Comparison of ENCODE assay signal across 26 cellular contexts in genomic region chr11:1604181-1604580, GRCh38. TPM values are rescaled to one million over a fixed set of nuclear protein-coding genes. Genes with fewer than 3 reads are reported as not detected.
DNase-seq lines count a peak whose midpoint lies in the region; ATAC-seq, FAIRE-seq and TF ChIP-seq lines count a peak whose summit lies in the region.
"Had no signal": no experiment of that assay in that cellular context is flagged by ENCODE, and none has a peak within 500 bp of the region (broad histone marks: within the 10 kb centered on the region; RNA-seq: fewer than 3 reads in every experiment).

No MANE protein-coding gene starts in this region.

- H3K27me3 Mint-ChIP-seq in chondrocyte (ENCODE audit: low read depth): peaks cover 60% of the 10 kb centered on the region

- no peak overlapping the region for H2BK15ac ChIP-seq in mesenchymal stem cell (ENCODE audit: low read depth, poor library complexity, severe bottlenecking)

- H3K36me3 Mint-ChIP-seq in chondrocyte (ENCODE audit: low read depth): no peaks in the 10 kb centered on the region
- H3K36me3 Mint-ChIP-seq: CD14-positive monocyte; CD8-positive, alpha-beta memory T cell had no signal

- H3K9me3 ChIP-seq in mesenchymal stem cell (ENCODE audit: control insufficient read depth, low read length) (no peaks in the 10 kb centered on the region), sigmoid colon (no peaks in the 10 kb centered on the region)
- H3K9me3 ChIP-seq: A549; BE2C; BLaER1 treated with 17β-estradiol and CSF1 and Interleukin-3, amounts not matched to agents 10 nM and 100 nM had no signal

- TF ChIP-seq CTCF in chondrocyte (IDR thresholded peaks at IDR 0.05): no peak
- no peak for TF ChIP-seq CTCF in sigmoid colon (IDR thresholded peaks at IDR 0.05)

- no peak overlapping the region for H3K18ac ChIP-seq in mesenchymal stem cell (ENCODE audit: low read depth in 1 of 2, low read length in 2 of 2)

- H2BK12ac ChIP-seq in mesenchymal stem cell (ENCODE audit: low read length in 2 of 2): no peak overlapping the region

- H3K9ac ChIP-seq in mesenchymal stem cell (ENCODE audit: low read length): no peak overlapping the region
- H3K9ac ChIP-seq: BLaER1 treated with 17β-estradiol and CSF1 and Interleukin-3, amounts not matched to agents 10 nM and 100 nM; GM23248 had no signal

- H3K4me2 ChIP-seq in mesenchymal stem cell (ENCODE audit: low read length, poor library complexity, severe bottlenecking): no peak overlapping the region
- H3K4me2 ChIP-seq: A549 had no signal

- H2BK5ac ChIP-seq in mesenchymal stem cell (ENCODE audit: low read depth, low read length, poor library complexity, severe bottlenecking): no peak overlapping the region

- WGBS in mesenchymal stem cell: 85% methylated on average over 11 of the region's 11 CpGs
- 92 to 95% methylated on average over 11 of the region's 11 CpGs for WGBS in sigmoid colon, 2 donors

- no peak overlapping the region for H4K8ac ChIP-seq in mesenchymal stem cell (ENCODE audit: low read length)

- H3K36me3 ChIP-seq in mesenchymal stem cell (ENCODE audit: control insufficient read depth in 1 of 2, insufficient read depth in 2 of 2, low read depth in 1 of 2, low read length in 2 of 2) (no peaks in the 10 kb centered on the region), sigmoid colon (no peaks in the 10 kb centered on the region)
- H3K36me3 ChIP-seq: BE2C; BLaER1 treated with 17β-estradiol and CSF1 and Interleukin-3, amounts not matched to agents 10 nM and 100 nM had no signal

- H3K4me3 Mint-ChIP-seq in chondrocyte (ENCODE audit: unreplicated experiment): no peak overlapping the region
- H3K4me3 Mint-ChIP-seq: CD14-positive monocyte; CD4-positive, alpha-beta T cell; CD8-positive, alpha-beta memory T cell; H9 had no signal

- DNase-seq in chondrocyte (ENCODE audit: low spot score) (peak; percentile 86), mesenchymal stem cell (no peak), sigmoid colon (peak; percentile 43), GM12891 (ENCODE audit: insufficient read length, low spot score) (no peak)
- no peak for DNase-seq in stimulated activated CD4-positive, alpha-beta T cell treated with anti-CD3 and anti-CD28 coated beads, Interleukin-4, amount 100 ng/mL, for 4 hours
- no peak for DNase-seq in activated effector memory CD4-positive, alpha-beta T cell treated with anti-CD3 and anti-CD28 coated beads, Interleukin-2, amount 50 U/mL, for 16 hours
- DNase-seq: 8988T; ACHN; AML-193; BE2C; CD4-positive, alpha-beta T cell; CD8-positive, alpha-beta memory T cell; DMS 273 treated with DMSO at 0.1 percent for 48 hours; DMS79; EL; GDM1; GM23248; H9 had no signal

- H3K4ac ChIP-seq in mesenchymal stem cell (ENCODE audit: low read depth in 1 of 2, low read length in 2 of 2): no peak overlapping the region

- H3K79me1 ChIP-seq in mesenchymal stem cell (replicated peaks; ENCODE audit: low read length, poor library complexity, severe bottlenecking): no peaks in the 10 kb centered on the region

- no peak for TF ChIP-seq POLR2A in sigmoid colon (IDR thresholded peaks at IDR 0.05)
- TF ChIP-seq POLR2A in GM12891 (IDR thresholded peaks at IDR 0.05; ENCODE audit: low read depth, low read length): no peak

- no peak overlapping the region for H2BK120ac ChIP-seq in mesenchymal stem cell (ENCODE audit: low read depth, low read length)

- no peak overlapping the region for H2AFZ ChIP-seq in mesenchymal stem cell (ENCODE audit: low read depth, low read length)
- H2AFZ ChIP-seq: GM23248 had no signal

- H3K14ac ChIP-seq in mesenchymal stem cell (ENCODE audit: low read length in 2 of 2): no peak overlapping the region

- intact Hi-C loops in sigmoid colon (cut with DNase I): no loop called here

- H2AK5ac ChIP-seq in mesenchymal stem cell (ENCODE audit: low read length, severe bottlenecking): no peak overlapping the region

- no peak for FAIRE-seq in GM12891 (lab: Jason Lieb, UNC)
- FAIRE-seq: D721Med, H1 had no signal

- no peak overlapping the region for H3K23ac ChIP-seq in mesenchymal stem cell (ENCODE audit: low read length in 2 of 2)

- H4K91ac ChIP-seq in mesenchymal stem cell (ENCODE audit: low read length): peak overlapping the region; percentile 50

- peaks cover 3% of the 10 kb centered on the region for H3K4me1 Mint-ChIP-seq in chondrocyte (ENCODE audit: low read depth)
- H3K4me1 Mint-ChIP-seq: CD14-positive monocyte had no signal

- H3K27ac ChIP-seq in mesenchymal stem cell (ENCODE audit: low read length, poor library complexity, severe bottlenecking) (no peak overlapping the region), sigmoid colon (no peak overlapping the region)
- H3K27ac ChIP-seq: A549, GM23248 had no signal

- H3K4me1 ChIP-seq in mesenchymal stem cell (ENCODE audit: control insufficient read depth, insufficient read depth, low read depth, low read length) (peaks cover 2% of the 10 kb centered on the region), sigmoid colon (no peaks in the 10 kb centered on the region)
- H3K4me1 ChIP-seq: A549, BE2C had no signal

- no peak for TF ChIP-seq EP300 in sigmoid colon (IDR thresholded peaks at IDR 0.05)

- no peak for ATAC-seq in HG02623 (IDR thresholded peaks at IDR 0.05; ENCODE audit: unreplicated experiment)
- ATAC-seq: A549, GM12878, HCT116 had no signal

- no peak overlapping the region for H3K4me3 ChIP-seq in mesenchymal stem cell (ENCODE audit: insufficient read depth in 1 of 2, low read depth in 1 of 2, low read length in 2 of 2)
- no peak overlapping the region for H3K4me3 ChIP-seq in sigmoid colon
- H3K4me3 ChIP-seq: A549; BLaER1 treated with 17β-estradiol and CSF1 and Interleukin-3, amounts not matched to agents 10 nM and 100 nM; GM12878; GM23248 had no signal

- no peaks in the 10 kb centered on the region for H3K9me3 Mint-ChIP-seq in chondrocyte (ENCODE audit: low read depth)
- H3K9me3 Mint-ChIP-seq: CD14-positive monocyte; CD4-positive, alpha-beta T cell had no signal

- H3K27me3 ChIP-seq in mesenchymal stem cell (ENCODE audit: control insufficient read depth in 1 of 2, insufficient read depth in 1 of 2, low read length in 2 of 2): peaks cover 67 to 84% of the 10 kb centered on the region in 2 experiments
- H3K27me3 ChIP-seq in sigmoid colon: peaks cover 0 to 46% (median 12%) of the 10 kb centered on the region in 3 donors
- H3K27me3 ChIP-seq: BE2C had no signal

- H3K27ac Mint-ChIP-seq in chondrocyte (ENCODE audit: unreplicated experiment): no peak overlapping the region
- H3K27ac Mint-ChIP-seq: CD14-positive monocyte; CD4-positive, alpha-beta T cell; H9 had no signal

TF ChIP-seq in GM12891, 5 proteins besides CTCF, POLR2A, EP300 and RAD21:
- TF ChIP-seq TAF1 (IDR thresholded peaks at IDR 0.05; ENCODE audit: low read depth, low read length): no peak
- TF ChIP-seq POLR2AphosphoS5 (IDR thresholded peaks at IDR 0.05; ENCODE audit: low read depth, low read length): no peak
- no peak for TF ChIP-seq POU2F2 (IDR thresholded peaks at IDR 0.05; ENCODE audit: low read depth, low read length)
- no peak for TF ChIP-seq PAX5 (IDR thresholded peaks at IDR 0.05; ENCODE audit: insufficient read depth, low read length, severe bottlenecking)
- no peak for TF ChIP-seq SPI1 (IDR thresholded peaks at IDR 0.05; ENCODE audit: low read depth, low read length)

RNA-seq across cellular contexts. Expression of gene KRTAP5-3, which starts 4.1 kb away (rescaled TPM):
- not detected in 3 replicates for total RNA-seq in chondrocyte
- polyA plus RNA-seq in mesenchymal stem cell (2013, experiment 1 of 2): not detected
- polyA plus RNA-seq in mesenchymal stem cell (2013, experiment 2 of 2): not detected
- not detected for total RNA-seq in sigmoid colon
- polyA plus RNA-seq in sigmoid colon: not detected
- not detected for polyA plus RNA-seq in GM12891 (2012; ENCODE audit: low read depth, missing spikeins)
- total RNA-seq: CD4-positive, alpha-beta T cell; CD8-positive, alpha-beta memory T cell; GM12878; GM23248; H1; H9 had no signal
- polyA plus RNA-seq: A549; CD14-positive monocyte; CD8-positive, alpha-beta memory T cell; GM12878; GM23248; H1 had no signal

RNA-seq across cellular contexts. Expression of gene KRTAP5-2, which starts 6.1 kb away (rescaled TPM):
- total RNA-seq in chondrocyte: not detected in 3 replicates
- polyA plus RNA-seq in mesenchymal stem cell (2013, experiment 1 of 2): not detected
- not detected for polyA plus RNA-seq in mesenchymal stem cell (2013, experiment 2 of 2)
- total RNA-seq in sigmoid colon: not detected
- under 1 TPM in 1 of 3 donors, not detected in 2; 0.29 TPM for polyA plus RNA-seq in sigmoid colon
- polyA plus RNA-seq in GM12891 (2012; ENCODE audit: low read depth, missing spikeins): not detected
- total RNA-seq: CD4-positive, alpha-beta T cell; CD8-positive, alpha-beta memory T cell; GM12878; GM23248; H1; H9 had no signal
- polyA plus RNA-seq: A549, CD14-positive monocyte, GM12878, GM23248, H1 had no signal

RNA-seq across cellular contexts. Expression of gene KRTAP5-4, which starts 17.8 kb away (rescaled TPM):
- total RNA-seq in chondrocyte (not detected in 3 replicates), sigmoid colon (not detected)
- polyA plus RNA-seq in mesenchymal stem cell (2013, experiment 1 of 2): not detected
- not detected for polyA plus RNA-seq in mesenchymal stem cell (2013, experiment 2 of 2)
- polyA plus RNA-seq in sigmoid colon: not detected
- polyA plus RNA-seq in GM12891 (2012; ENCODE audit: low read depth, missing spikeins): not detected
- total RNA-seq: CD4-positive, alpha-beta T cell; CD8-positive, alpha-beta memory T cell; GM12878; GM23248; H1; H9 had no signal
- polyA plus RNA-seq: A549; CD14-positive monocyte; CD8-positive, alpha-beta memory T cell; GM12878; GM23248; H1 had no signal

RNA-seq across cellular contexts. Expression of gene KRTAP5-1, which starts 19.1 kb away (rescaled TPM):
- total RNA-seq in chondrocyte (not detected in 3 replicates), sigmoid colon (not detected)
- polyA plus RNA-seq in mesenchymal stem cell (2013, experiment 1 of 2): not detected
- polyA plus RNA-seq in mesenchymal stem cell (2013, experiment 2 of 2): not detected
- polyA plus RNA-seq in sigmoid colon: not detected
- not detected for polyA plus RNA-seq in GM12891 (2012; ENCODE audit: low read depth, missing spikeins)
- total RNA-seq: CD4-positive, alpha-beta T cell; CD8-positive, alpha-beta memory T cell; GM12878; GM23248; H1; H9 had no signal
- polyA plus RNA-seq: A549; CD14-positive monocyte; CD8-positive, alpha-beta memory T cell; GM12878; GM23248; H1 had no signal

RNA-seq across cellular contexts. Expression of gene KRTAP5-5, which starts 25.4 kb away (rescaled TPM):
- not detected in 3 replicates for total RNA-seq in chondrocyte
- polyA plus RNA-seq in mesenchymal stem cell (2013, experiment 1 of 2): not detected
- not detected for polyA plus RNA-seq in mesenchymal stem cell (2013, experiment 2 of 2)
- not detected for total RNA-seq in sigmoid colon
- polyA plus RNA-seq in sigmoid colon: under 1 TPM in 2 of 3 donors, not detected in 1; 0.28 to 0.92 TPM
- polyA plus RNA-seq in GM12891 (2012; ENCODE audit: low read depth, missing spikeins): not detected
- total RNA-seq: CD4-positive, alpha-beta T cell; CD8-positive, alpha-beta memory T cell; GM12878; GM23248; H1; H9 had no signal
- polyA plus RNA-seq: A549; CD14-positive monocyte; CD8-positive, alpha-beta memory T cell; GM12878; GM23248 had no signal

Comparison
In these comparisons a context has a peak if more than half of its experiments do, and no peak if none do; other contexts are left out.
1. DNase-seq: peak in chondrocyte (single experiment) and sigmoid colon (single experiment); none in mesenchymal stem cell (single experiment), stimulated activated CD4-positive, alpha-beta T cell treated with anti-CD3 and anti-CD28 coated beads, Interleukin-4, amount 100 ng/mL, for 4 hours (0 of 2), activated effector memory CD4-positive, alpha-beta T cell treated with anti-CD3 and anti-CD28 coated beads, Interleukin-2, amount 50 U/mL, for 16 hours (single experiment) and GM12891 (single experiment).